ENCODE assay signal across 20 cellular contexts in genomic region chr14:22458737-22459136, GRCh38.
"Had no signal": no experiment of that assay in that cellular context is flagged by ENCODE, and none has a peak within 500 bp of the region (broad histone marks: within the 10 kb centered on the region; RNA-seq: fewer than 3 reads in every experiment).

No MANE protein-coding gene starts in this region.

- H3K4me3 Mint-ChIP-seq: activated T-helper 17 cell treated with anti-CD3 and anti-CD28 coated beads, Interleukin-2, amount 50 U/mL, for 72 hours; central memory CD8-positive, alpha-beta T cell; nephron progenitor cell had no signal

- ATAC-seq: activated T-helper 17 cell treated with anti-CD3 and anti-CD28 coated beads, Interleukin-2, amount 50 U/mL, for 72 hours; esophagus mucosa; gastrocnemius medialis; left lobe of liver had no signal

- H3K4me3 ChIP-seq: ascending aorta, coronary artery, gastrocnemius medialis, lung, suprapubic skin, vagina had no signal

- H3K27me3 ChIP-seq: ascending aorta, gastrocnemius medialis, suprapubic skin, vagina had no signal

- H3K9me3 Mint-ChIP-seq: activated T-helper 17 cell treated with anti-CD3 and anti-CD28 coated beads, Interleukin-2, amount 50 U/mL, for 72 hours; central memory CD8-positive, alpha-beta T cell; nephron progenitor cell had no signal

- DNase-seq: activated CD4-positive, alpha-beta T cell treated with anti-CD3 and anti-CD28 coated beads, Interleukin-2, amount 50 U/mL, for 1 hour; activated naive CD4-positive, alpha-beta T cell treated with Interleukin-2 at 50 U/mL for 16 hours; gastrocnemius medialis; head of caudate nucleus; kidney; nephron progenitor cell; nucleus accumbens; retina; stimulated activated naive CD4-positive, alpha-beta T cell treated with Interleukin-2 at 50 U/mL for 16 hours; T-helper 9 cell; trophoblast cell had no signal

- H3K4me1 ChIP-seq: ascending aorta, gastrocnemius medialis, suprapubic skin had no signal

- H3K36me3 ChIP-seq: ascending aorta, gastrocnemius medialis, suprapubic skin, vagina had no signal

- H3K9me3 ChIP-seq: ascending aorta, gastrocnemius medialis, suprapubic skin, vagina had no signal

- H3K27me3 Mint-ChIP-seq: activated T-helper 17 cell treated with anti-CD3 and anti-CD28 coated beads, Interleukin-2, amount 50 U/mL, for 72 hours; central memory CD8-positive, alpha-beta T cell had no signal

- H3K4me1 Mint-ChIP-seq: activated T-helper 17 cell treated with anti-CD3 and anti-CD28 coated beads, Interleukin-2, amount 50 U/mL, for 72 hours; central memory CD8-positive, alpha-beta T cell had no signal

- H3K27ac Mint-ChIP-seq: activated T-helper 17 cell treated with anti-CD3 and anti-CD28 coated beads, Interleukin-2, amount 50 U/mL, for 72 hours; nephron progenitor cell had no signal
